In genomic region chr6:15268130-15268908, GRCh38 we compare ENCODE assay signal across 12 cellular contexts. TPM values are rescaled to one million over a fixed set of nuclear protein-coding genes. Genes with fewer than 3 reads are reported as not detected.
DNase-seq lines count a peak whose midpoint lies in the region; ATAC-seq, FAIRE-seq and TF ChIP-seq lines count a peak whose summit lies in the region.
"Had no signal": no experiment of that assay in that cellular context is flagged by ENCODE, and none has a peak within 500 bp of the region (broad histone marks: within the 10 kb centered on the region; RNA-seq: fewer than 3 reads in every experiment).

No MANE protein-coding gene starts in this region.

- SMC1A ChIA-PET in GM12878 (lab: Charles Lee; ENCODE audit: uncharacterized antibody, unreplicated experiment) = interaction anchor here (0.8 to 9.3 kb wide), 11 partner anchors 9 to 356 kb away, joined by 3 to 89 read pairs (median 4); no protein-coding TSS in a partner anchor

- no peak for TF ChIP-seq RAD21 in GM12878 (IDR thresholded peaks at IDR 0.05; ENCODE audit: insufficient read depth, low read depth, low read length)

- H3K27me3 ChIP-seq in GM12878 (replicated peaks in 1 of 2; ENCODE audit: control insufficient read depth in 2 of 2, insufficient read depth in 2 of 2, low read length in 1 of 2) = no peaks in the 10 kb centered on the region
- H3K27me3 ChIP-seq in iPS DF 6.9 (ENCODE audit: control insufficient read depth, insufficient read depth, low read length) = no peaks in the 10 kb centered on the region
- H3K27me3 ChIP-seq in gastrocnemius medialis = no peaks in the 10 kb centered on the region
- H3K27me3 ChIP-seq: left lung had no signal

- peak overlapping the region; percentile 7; the same call in 1 of the 2 replicates for H3K4me2 ChIP-seq in GM12878 (ENCODE audit: control insufficient read depth, insufficient read depth)

- H2AFZ ChIP-seq in GM12878 (ENCODE audit: control insufficient read depth, low read depth, low read length) = no peak overlapping the region

- CTCF ChIA-PET in GM12878 (lab: Yijun Ruan, JAX) = interaction anchor here (0.8 to 1.7 kb wide), 3 partner anchors 9 to 20 kb away, joined by 5 to 9 read pairs (median 6); no protein-coding TSS in a partner anchor

- RAD21 ChIA-PET in GM12878 (lab: Charles Lee; ENCODE audit: unreplicated experiment) = interaction anchor here (1.3 to 6.1 kb wide), 4 partner anchors 11 to 31 kb away, joined by 5 to 64 read pairs (median 27); no protein-coding TSS in a partner anchor

- in situ Hi-C loops in GM12878 (cut with MboI) = no loop called here
- in situ Hi-C loops in gastrocnemius medialis (cut with MboI; ENCODE audit: low sequenced_read_pairs in 4 of 4) = loop anchor here (25.0 kb wide), 5 partner anchors 94 to 344 kb away; no protein-coding TSS in a partner anchor

- TF ChIP-seq CTCF in GM12878 (IDR thresholded peaks at IDR 0.05 in 2 of 3, conservative IDR thresholded peaks at IDR 0.05 in 1 of 3; ENCODE audit: control insufficient read depth in 2 of 3, extremely low read depth in 1 of 3, insufficient read depth in 1 of 3, low read depth in 3 of 3, low read length in 3 of 3) (no peak), gastrocnemius medialis (IDR thresholded peaks at IDR 0.05 in 4 of 5, conservative IDR thresholded peaks at IDR 0.05 in 1 of 5) (no peak)

- ATAC-seq in GM12878 = no peak
- no peak for ATAC-seq in gastrocnemius medialis
- no peak for ATAC-seq in GM18868 (IDR thresholded peaks at IDR 0.05; ENCODE audit: unreplicated experiment)
- ATAC-seq: left lung had no signal

- H3K9ac ChIP-seq in GM12878 (ENCODE audit: control insufficient read depth, insufficient read depth, low read length) = no peak overlapping the region

- TF ChIP-seq POLR2A in GM12878 (IDR thresholded peaks at IDR 0.05; ENCODE audit: low read depth, low read length) (no peak), gastrocnemius medialis (IDR thresholded peaks at IDR 0.05) (no peak)

- FAIRE-seq in GM12878 (lab: Jason Lieb, UNC) = no peak

- H3K4me3 ChIP-seq in GM12878 = no peak overlapping the region
- H3K4me3 ChIP-seq in iPS DF 6.9 (ENCODE audit: low read length) = no peak overlapping the region
- no peak overlapping the region for H3K4me3 ChIP-seq in gastrocnemius medialis
- H3K4me3 ChIP-seq: left lung had no signal

- intact Hi-C loops in GM12878 (cut with micrococcal nuclease; ENCODE audit: unreplicated experiment) = loop anchor here (5.0 kb wide), 1 partner anchor 34 kb away; no protein-coding TSS in a partner anchor
- intact Hi-C loops in gastrocnemius medialis (cut with DNase I; ENCODE audit: low total_unique reads) = loop anchor here (5.0 kb wide), 3 partner anchors 84 to 386 kb away; no protein-coding TSS in a partner anchor

- no peaks in the 10 kb centered on the region for H3K9me3 ChIP-seq in GM12878 (replicated peaks; ENCODE audit: control insufficient read depth, insufficient read depth, low read length)
- no peaks in the 10 kb centered on the region for H3K9me3 ChIP-seq in iPS DF 6.9 (ENCODE audit: control insufficient read depth, insufficient read depth, low read length)
- H3K9me3 ChIP-seq in gastrocnemius medialis = no peaks in the 10 kb centered on the region
- H3K9me3 ChIP-seq: left lung had no signal

- H3K27ac ChIP-seq in GM12878 (ENCODE audit: control insufficient read depth, insufficient read depth) (0 out of 2 replicates have a peak overlapping the region, but pooled peaks have one; percentile 17), iPS DF 6.9 (ENCODE audit: low read length) (peak overlapping the region; percentile 60), gastrocnemius medialis (peak overlapping the region; percentile 82 to 88 (median 84))
- H3K27ac ChIP-seq: left lung had no signal

- peaks cover 0 to 3% of the 10 kb centered on the region in 2 experiments; a peak in 2 of 4 replicates for H3K36me3 ChIP-seq in GM12878 (ENCODE audit: control insufficient read depth in 2 of 2, insufficient read depth in 2 of 2, low read length in 1 of 2)
- no peaks in the 10 kb centered on the region; the same call in 1 of the 2 replicates for H3K36me3 ChIP-seq in iPS DF 6.9 (ENCODE audit: control insufficient read depth, insufficient read depth, low read length)
- H3K36me3 ChIP-seq in gastrocnemius medialis = no peaks in the 10 kb centered on the region
- H3K36me3 ChIP-seq: left lung had no signal

- DNase-seq in GM03348 (ENCODE audit: low spot score) (peak; percentile 29), GM12878 (ENCODE audit: low read depth, low spot score) (no peak), iPS DF 6.9 (ENCODE audit: low read depth, low spot score) (no peak), gastrocnemius medialis (no peak), HCEC 1CT (no peak), DMS 273 treated with DMSO at 0.1 percent for 48 hours (lab: John Stamatoyannopoulos, UW) (no peak)
- no peak for DNase-seq in stimulated activated naive CD4-positive, alpha-beta T cell treated with Interleukin-2 at 50 U/mL for 16 hours (lab: John Stamatoyannopoulos, UW)
- DNase-seq: activated CD8-positive, alpha-beta memory T cell treated with anti-CD3 and anti-CD28 coated beads, Interleukin-2, amount 10 ng/mL, durations not matched to agents 7 days and 5 days; DMS153; left lung; NCI-H2029 had no signal

- 91% methylated on average over 9 of the region's 10 CpGs for WGBS in GM12878 (ENCODE audit: insufficient coverage, insufficient replicate concordance, low lambda C conversion rate, missing lambda C conversion rate)
- no CpG with 5 or more reads among the region's 10 CpGs for WGBS in iPS DF 6.9 (ENCODE audit: insufficient coverage, insufficient read length)

- TF ChIP-seq EP300 in GM12878 (IDR thresholded peaks at IDR 0.05; ENCODE audit: borderline replicate concordance in 1 of 2, control insufficient read depth in 1 of 2, low read depth in 2 of 2, low read length in 2 of 2) = no peak

- H3K4me1 ChIP-seq in GM12878 (ENCODE audit: control insufficient read depth, insufficient read depth, low read length) (peaks cover 53% of the 10 kb centered on the region), iPS DF 6.9 (ENCODE audit: control insufficient read depth, insufficient read depth, low read length) (peaks cover 17% of the 10 kb centered on the region), gastrocnemius medialis (peaks cover 74 to 78% of the 10 kb centered on the region in 2 donors)

- 0 out of 2 replicates have a peak, but pooled peaks cover 5% of the 10 kb centered on the region for H4K20me1 ChIP-seq in GM12878 (ENCODE audit: control insufficient read depth, insufficient read depth)

- POLR2A ChIA-PET in GM12878 (lab: Charles Lee) = interaction anchor here (0.6 to 1.5 kb wide), 5 partner anchors 11 to 37 kb away, joined by 3 to 10 read pairs (median 3); no protein-coding TSS in a partner anchor

- TSS peak; percentile 2 for BruUV-seq in GM12878 (replicated peaks; lab: Mats Ljungman, UMichigan)

- peaks cover 94% of the 10 kb centered on the region for H3K79me2 ChIP-seq in GM12878 (ENCODE audit: control insufficient read depth, insufficient read depth, low read length)

TF ChIP-seq in GM12878, 131 proteins besides CTCF, POLR2A, EP300 and RAD21:
- TF ChIP-seq SP1 (IDR thresholded peaks at IDR 0.05; ENCODE audit: low read depth, low read length) (no peak), PAX8 (IDR thresholded peaks at IDR 0.05) (no peak), PAX5 (IDR thresholded peaks at IDR 0.05; ENCODE audit: borderline replicate concordance, low read depth, low read length) (peak; percentile 61; the same call in 1 of the 2 replicates), IRF3 (IDR thresholded peaks at IDR 0.05) (no peak), CHD1 (IDR thresholded peaks at IDR 0.05; ENCODE audit: low read depth, low read length) (no peak), IRF4 (IDR thresholded peaks at IDR 0.05; ENCODE audit: low read depth, low read length) (no peak), RELA (IDR thresholded peaks at IDR 0.05; ENCODE audit: borderline replicate concordance, partially characterized antibody) (no peak)

RNA-seq across cellular contexts. Expression of gene JARID2, which starts 22.4 kb away (rescaled TPM):
- total RNA-seq in GM12878 (2013; cell fraction: nucleolus; rRNA removed) = 86.6 and 96.7 TPM in 2 replicates
- 11.2 and 11.8 TPM in 2 replicates for total RNA-seq in GM12878 (2014; rRNA removed)
- total RNA-seq in GM12878 (2014; rRNA removed; fragmentation: Illumina TruSeq; extraction: Trizol) = 12.4 and 13.4 TPM in 2 replicates
- total RNA-seq in GM12878 (2021) = 19.7 and 21.1 TPM in 2 replicates
- polyA plus RNA-seq in GM12878 (2011; ENCODE audit: low read depth) = 5.4 TPM
- polyA plus RNA-seq in GM12878 (2011; rRNA removed) = 17.9 and 21.6 TPM in 2 replicates
- 20.8 and 21.1 TPM in 2 replicates for polyA plus RNA-seq in GM12878 (2011; cell fraction: cytosol; rRNA removed)
- 42.4 and 49.0 TPM in 2 replicates for polyA plus RNA-seq in GM12878 (2011; cell fraction: nucleus; rRNA removed)
- 11.3 and 12.0 TPM in 2 replicates for polyA plus RNA-seq in GM12878 (2012)
- 13.7 and 14.6 TPM in 2 replicates for polyA plus RNA-seq in GM12878 (2014; fragmentation: Illumina TruSeq; extraction: Trizol)
- polyA plus RNA-seq in GM12878 (2014; fragmentation: Nextera tagmentation; extraction: Ambion mirVana) = 1 to 10 TPM; 4.2 to 5.2 TPM
- 12.2 and 12.7 TPM in 2 replicates for polyA plus RNA-seq in GM12878 (2014; rRNA removed)
- 1 to 10 TPM; 5.9 to 7.4 TPM for polyA plus RNA-seq in GM12878 (2016; fragmentation: Nextera tagmentation; extraction: Ambion mirVana)
- 33.6 and 37.9 TPM in 2 replicates for polyA minus RNA-seq in GM12878 (2011; rRNA and poly(A)+ RNA removed)
- 12.0 and 16.0 TPM in 2 replicates for polyA minus RNA-seq in GM12878 (2011; cell fraction: cytosol; rRNA and poly(A)+ RNA removed)
- 29.5 and 42.3 TPM in 2 replicates for polyA minus RNA-seq in GM12878 (2011; cell fraction: nucleus; rRNA and poly(A)+ RNA removed)
- 10 to 100 TPM; 11.6 to 22.5 (median 16.4) TPM for total RNA-seq in gastrocnemius medialis

Comparison
In these comparisons a context has a peak if more than half of its experiments do, and no peak if none do; other contexts are left out.
1. H3K27ac ChIP-seq: peak in every context shown above with its lines; median percentile 84 in gastrocnemius medialis; 60 in iPS DF 6.9; 17 in GM12878.